Comparison of ENCODE assay signal across 11 cellular contexts in the genomic region with DNA sequence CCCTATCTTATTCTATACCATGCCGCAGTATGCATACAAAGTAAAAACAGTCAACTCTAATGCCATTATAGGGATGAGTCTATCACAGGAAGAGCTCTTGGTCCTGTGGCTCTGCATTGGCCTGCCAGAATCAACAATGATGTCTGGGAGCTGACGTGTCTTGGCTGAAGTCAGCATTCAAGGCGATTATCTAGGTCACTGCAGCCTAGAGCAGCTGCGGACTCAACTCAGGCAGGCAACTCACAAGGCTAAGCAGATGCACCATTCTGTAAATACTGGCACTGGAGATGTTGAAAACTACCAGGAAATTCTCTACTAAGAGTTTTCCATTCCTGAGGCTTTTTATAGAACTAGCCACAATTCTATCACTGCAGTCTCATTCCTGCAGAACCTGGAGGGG. TPM values are rescaled to one million over a fixed set of nuclear protein-coding genes. Genes with fewer than 3 reads are reported as not detected.
DNase-seq lines count a peak whose midpoint lies in the region; ATAC-seq and TF ChIP-seq lines count a peak whose summit lies in the region.
"Had no signal": no experiment of that assay in that cellular context is flagged by ENCODE, and none has a peak within 500 bp of the region (broad histone marks: within the 10 kb centered on the region; RNA-seq: fewer than 3 reads in every experiment).

No MANE protein-coding gene starts in this region.

- H3K4me1 Mint-ChIP-seq in activated CD8-positive, alpha-beta T cell treated with anti-CD3 and anti-CD28 coated beads for 36 hours (ENCODE audit: low read depth), result no peaks in the 10 kb centered on the region
- H3K4me1 Mint-ChIP-seq: memory B cell had no signal

- DNase-seq in SHP77 treated with DMSO at 0.1 percent for 48 hours (lab: John Stamatoyannopoulos, UW), result peak; percentile 82
- DNase-seq in fibroblast of villous mesenchyme (ENCODE audit: low read depth), result peak; percentile 99
- DNase-seq in SW480 (ENCODE audit: low spot score), result no peak
- DNase-seq in activated CD8-positive, alpha-beta T cell treated with anti-CD3 and anti-CD28 coated beads for 36 hours, result no peak
- no peak for DNase-seq in activated CD4-positive, CD25-positive, alpha-beta regulatory T cell treated with anti-CD3 and anti-CD28 coated beads, Interleukin-2, amount 50 U/mL, for 72 hours
- DNase-seq: NCI-H2171 had no signal

- H2AFZ ChIP-seq in ACC112 (ENCODE audit: low read length, unreplicated experiment) (peak overlapping the region; percentile 77), neuron (ENCODE audit: low read depth, low read length) (peak overlapping the region; percentile 44)

- no peak overlapping the region for H3K4me3 Mint-ChIP-seq in activated CD8-positive, alpha-beta T cell treated with anti-CD3 and anti-CD28 coated beads for 36 hours
- H3K4me3 Mint-ChIP-seq: memory B cell had no signal

- CTCF ChIA-PET in activated CD8-positive, alpha-beta T cell treated with anti-CD3 and anti-CD28 coated beads for 36 hours (lab: Charles Lee), result interaction anchor here (5.6 kb wide), 1 partner anchor 112 kb away, joined by 23 read pairs; no protein-coding TSS in a partner anchor

- H3K79me2 ChIP-seq in ACC112 (ENCODE audit: control insufficient read depth, insufficient read depth, low read length, unreplicated experiment), result no peaks in the 10 kb centered on the region

- TF ChIP-seq CTCF in fibroblast of villous mesenchyme (IDR thresholded peaks at IDR 0.05; ENCODE audit: insufficient read depth, low read depth, low read length), result no peak
- no peak for TF ChIP-seq CTCF in activated CD8-positive, alpha-beta T cell treated with anti-CD3 and anti-CD28 coated beads for 36 hours (IDR thresholded peaks at IDR 0.05)

- POLR2A ChIA-PET in activated CD8-positive, alpha-beta T cell treated with anti-CD3 and anti-CD28 coated beads for 36 hours (lab: Charles Lee), result no interaction called here

- peaks cover 38% of the 10 kb centered on the region for H3K4me1 ChIP-seq in ACC112 (ENCODE audit: control insufficient read depth, insufficient read depth, low read length, unreplicated experiment)
- H3K4me1 ChIP-seq in neuron (ENCODE audit: insufficient read depth, low read length), result peaks cover 7% of the 10 kb centered on the region

- intact Hi-C loops in activated CD8-positive, alpha-beta T cell treated with anti-CD3 and anti-CD28 coated beads for 36 hours (cut with micrococcal nuclease), result no loop called here

- H3K27ac Mint-ChIP-seq in activated CD8-positive, alpha-beta T cell treated with anti-CD3 and anti-CD28 coated beads for 36 hours, result no peak overlapping the region
- H3K27ac Mint-ChIP-seq: memory B cell had no signal

- H3K4me3 ChIP-seq in ACC112 (ENCODE audit: low read depth, low read length) (no peak overlapping the region), fibroblast of villous mesenchyme (ENCODE audit: low read depth, low read length) (no peak overlapping the region), neuron (ENCODE audit: low read length) (no peak overlapping the region)
- H3K4me3 ChIP-seq: BLaER1 treated with 17β-estradiol and CSF1 and Interleukin-3, amounts not matched to agents 10 nM and 100 nM had no signal

- H3K36me3 ChIP-seq in ACC112 (ENCODE audit: insufficient read depth, low read length) (no peaks in the 10 kb centered on the region), neuron (ENCODE audit: insufficient read depth, low read length) (no peaks in the 10 kb centered on the region)
- H3K36me3 ChIP-seq: BLaER1 treated with 17β-estradiol and CSF1 and Interleukin-3, amounts not matched to agents 10 nM and 100 nM had no signal

- ATAC-seq in GM19328 (IDR thresholded peaks at IDR 0.05; ENCODE audit: unreplicated experiment), result no peak
- ATAC-seq in activated CD8-positive, alpha-beta T cell treated with anti-CD3 and anti-CD28 coated beads for 36 hours, result no peak

- H3K9me3 Mint-ChIP-seq in activated CD8-positive, alpha-beta T cell treated with anti-CD3 and anti-CD28 coated beads for 36 hours, result no peaks in the 10 kb centered on the region
- H3K9me3 Mint-ChIP-seq: memory B cell had no signal

- H3K27me3 Mint-ChIP-seq in activated CD8-positive, alpha-beta T cell treated with anti-CD3 and anti-CD28 coated beads for 36 hours, result peaks cover 2% of the 10 kb centered on the region
- H3K27me3 Mint-ChIP-seq: memory B cell had no signal

- peak overlapping the region; percentile 20; the same call in 1 of the 2 replicates for H3K27ac ChIP-seq in ACC112 (ENCODE audit: low read depth, low read length)
- H3K27ac ChIP-seq: BLaER1 treated with 17β-estradiol and CSF1 and Interleukin-3, amounts not matched to agents 10 nM and 100 nM had no signal

- H3K9me3 ChIP-seq in neuron (ENCODE audit: low read length), result no peaks in the 10 kb centered on the region
- H3K9me3 ChIP-seq: BLaER1 treated with 17β-estradiol and CSF1 and Interleukin-3, amounts not matched to agents 10 nM and 100 nM had no signal

- no peaks in the 10 kb centered on the region for H3K36me3 Mint-ChIP-seq in activated CD8-positive, alpha-beta T cell treated with anti-CD3 and anti-CD28 coated beads for 36 hours (ENCODE audit: low read depth)
- H3K36me3 Mint-ChIP-seq: memory B cell had no signal

- H3K27me3 ChIP-seq in ACC112 (ENCODE audit: insufficient read depth, low read length) (no peaks in the 10 kb centered on the region), neuron (ENCODE audit: insufficient read depth, low read length) (no peaks in the 10 kb centered on the region)
- H3K27me3 ChIP-seq: BLaER1 treated with 17β-estradiol and CSF1 and Interleukin-3, amounts not matched to agents 10 nM and 100 nM had no signal

RNA-seq across cellular contexts. Expression of a gene that starts 13.3 kb away (rescaled TPM):
- 1.3 TPM in 2 replicates for total RNA-seq in fibroblast of villous mesenchyme
- total RNA-seq in activated CD8-positive, alpha-beta T cell treated with anti-CD3 and anti-CD28 coated beads for 36 hours, result not detected

RNA-seq across cellular contexts. Expression of a gene that starts 23.0 kb away (rescaled TPM):
- 1.6 and 2.6 TPM in 2 replicates for total RNA-seq in fibroblast of villous mesenchyme
- total RNA-seq in activated CD8-positive, alpha-beta T cell treated with anti-CD3 and anti-CD28 coated beads for 36 hours, result 1 to 10 TPM; 9.2 to 9.8 TPM

RNA-seq across cellular contexts. Expression of a gene that starts 49.7 kb away (rescaled TPM):
- total RNA-seq in fibroblast of villous mesenchyme, result 0.32 and 0.43 TPM in 2 replicates
- under 1 TPM; 0.45 to 0.76 TPM for total RNA-seq in activated CD8-positive, alpha-beta T cell treated with anti-CD3 and anti-CD28 coated beads for 36 hours

Comparison
In these comparisons a context has a peak if more than half of its experiments do, and no peak if none do; other contexts are left out.
1. DNase-seq: peak in SHP77 treated with DMSO at 0.1 percent for 48 hours (single experiment) and fibroblast of villous mesenchyme (single experiment); none in SW480 (single experiment), activated CD8-positive, alpha-beta T cell treated with anti-CD3 and anti-CD28 coated beads for 36 hours (single experiment) and activated CD4-positive, CD25-positive, alpha-beta regulatory T cell treated with anti-CD3 and anti-CD28 coated beads, Interleukin-2, amount 50 U/mL, for 72 hours (single experiment).